ENCODE assay signal across 1 cellular context in the genomic region with DNA sequence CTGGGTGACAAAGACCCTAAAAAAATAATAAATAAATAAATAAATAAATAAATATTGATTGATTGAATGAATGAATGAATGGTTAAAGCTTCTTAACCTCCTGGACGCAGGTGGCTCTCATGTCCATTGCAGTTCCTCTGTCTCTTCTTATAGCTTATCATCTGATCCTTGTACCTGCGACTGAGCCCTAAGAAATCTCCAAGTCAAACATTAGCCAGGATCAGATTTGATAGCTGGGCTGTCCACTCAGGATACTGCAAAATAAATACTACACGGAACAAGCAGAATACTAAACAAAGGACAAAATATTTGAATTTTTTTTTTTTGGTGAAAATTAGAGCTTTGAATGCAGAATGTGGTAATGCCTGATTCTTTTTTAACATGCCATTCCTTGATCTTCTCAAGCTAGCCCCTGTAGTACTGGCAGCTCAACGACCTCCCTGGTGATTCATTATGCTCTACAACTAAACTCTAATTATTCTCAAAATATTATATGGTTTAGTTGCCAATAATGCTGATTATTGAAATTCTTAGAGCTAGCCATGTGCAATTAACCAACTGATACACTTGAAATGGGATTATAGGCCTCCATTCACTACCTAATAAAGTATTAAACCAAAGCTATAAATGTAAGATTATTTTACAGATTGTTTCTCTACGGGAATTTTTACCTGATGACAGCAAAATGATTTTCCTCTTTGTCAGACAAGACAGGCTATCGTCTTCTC.
TF ChIP-seq lines count a peak whose summit lies in the region.

No MANE protein-coding gene starts in this region.

TF ChIP-seq in HepG2, 621 proteins besides CTCF, POLR2A, EP300 and RAD21 (continued from another document):
- TF ChIP-seq, protein P1, sequence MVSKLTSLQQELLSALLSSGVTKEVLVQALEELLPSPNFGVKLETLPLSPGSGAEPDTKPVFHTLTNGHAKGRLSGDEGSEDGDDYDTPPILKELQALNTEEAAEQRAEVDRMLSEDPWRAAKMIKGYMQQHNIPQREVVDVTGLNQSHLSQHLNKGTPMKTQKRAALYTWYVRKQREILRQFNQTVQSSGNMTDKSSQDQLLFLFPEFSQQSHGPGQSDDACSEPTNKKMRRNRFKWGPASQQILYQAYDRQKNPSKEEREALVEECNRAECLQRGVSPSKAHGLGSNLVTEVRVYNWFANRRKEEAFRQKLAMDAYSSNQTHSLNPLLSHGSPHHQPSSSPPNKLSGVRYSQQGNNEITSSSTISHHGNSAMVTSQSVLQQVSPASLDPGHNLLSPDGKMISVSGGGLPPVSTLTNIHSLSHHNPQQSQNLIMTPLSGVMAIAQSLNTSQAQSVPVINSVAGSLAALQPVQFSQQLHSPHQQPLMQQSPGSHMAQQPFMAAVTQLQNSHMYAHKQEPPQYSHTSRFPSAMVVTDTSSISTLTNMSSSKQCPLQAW (CRISPR knock-in tag; IDR thresholded peaks at IDR 0.05), result no peak
- TF ChIP-seq PPARG (CRISPR knock-in tag; conservative IDR thresholded peaks at IDR 0.05), result no peak
- TF ChIP-seq, protein P2, sequence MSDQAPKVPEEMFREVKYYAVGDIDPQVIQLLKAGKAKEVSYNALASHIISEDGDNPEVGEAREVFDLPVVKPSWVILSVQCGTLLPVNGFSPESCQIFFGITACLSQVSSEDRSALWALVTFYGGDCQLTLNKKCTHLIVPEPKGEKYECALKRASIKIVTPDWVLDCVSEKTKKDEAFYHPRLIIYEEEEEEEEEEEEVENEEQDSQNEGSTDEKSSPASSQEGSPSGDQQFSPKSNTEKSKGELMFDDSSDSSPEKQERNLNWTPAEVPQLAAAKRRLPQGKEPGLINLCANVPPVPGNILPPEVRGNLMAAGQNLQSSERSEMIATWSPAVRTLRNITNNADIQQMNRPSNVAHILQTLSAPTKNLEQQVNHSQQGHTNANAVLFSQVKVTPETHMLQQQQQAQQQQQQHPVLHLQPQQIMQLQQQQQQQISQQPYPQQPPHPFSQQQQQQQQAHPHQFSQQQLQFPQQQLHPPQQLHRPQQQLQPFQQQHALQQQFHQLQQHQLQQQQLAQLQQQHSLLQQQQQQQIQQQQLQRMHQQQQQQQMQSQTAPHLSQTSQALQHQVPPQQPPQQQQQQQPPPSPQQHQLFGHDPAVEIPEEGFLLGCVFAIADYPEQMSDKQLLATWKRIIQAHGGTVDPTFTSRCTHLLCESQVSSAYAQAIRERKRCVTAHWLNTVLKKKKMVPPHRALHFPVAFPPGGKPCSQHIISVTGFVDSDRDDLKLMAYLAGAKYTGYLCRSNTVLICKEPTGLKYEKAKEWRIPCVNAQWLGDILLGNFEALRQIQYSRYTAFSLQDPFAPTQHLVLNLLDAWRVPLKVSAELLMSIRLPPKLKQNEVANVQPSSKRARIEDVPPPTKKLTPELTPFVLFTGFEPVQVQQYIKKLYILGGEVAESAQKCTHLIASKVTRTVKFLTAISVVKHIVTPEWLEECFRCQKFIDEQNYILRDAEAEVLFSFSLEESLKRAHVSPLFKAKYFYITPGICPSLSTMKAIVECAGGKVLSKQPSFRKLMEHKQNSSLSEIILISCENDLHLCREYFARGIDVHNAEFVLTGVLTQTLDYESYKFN (CRISPR knock-in tag; conservative IDR thresholded peaks at IDR 0.05), result 0 out of 2 replicates have a peak, but pooled peaks have one; percentile 51
- TF ChIP-seq TBP (CRISPR knock-in tag; IDR thresholded peaks at IDR 0.05), result no peak
- TF ChIP-seq ZNF567 (CRISPR knock-in tag; IDR thresholded peaks at IDR 0.05; ENCODE audit: borderline replicate concordance), result no peak
- TF ChIP-seq IKZF1 (IDR thresholded peaks at IDR 0.05), result no peak
- TF ChIP-seq SOX13 (IDR thresholded peaks at IDR 0.05), result no peak
- TF ChIP-seq SOX13 (CRISPR knock-in tag; conservative IDR thresholded peaks at IDR 0.05 in 1 of 2, IDR thresholded peaks at IDR 0.05 in 1 of 2), result no peak
- TF ChIP-seq ZNF12 (CRISPR knock-in tag; IDR thresholded peaks at IDR 0.05), result 0 out of 2 replicates have a peak, but pooled peaks have one; percentile 22
- no peak for TF ChIP-seq ZNF598 (CRISPR knock-in tag; IDR thresholded peaks at IDR 0.05; ENCODE audit: borderline replicate concordance)
- no peak for TF ChIP-seq CEBPG (CRISPR knock-in tag; IDR thresholded peaks at IDR 0.05)
- TF ChIP-seq ZNF720 (CRISPR knock-in tag; IDR thresholded peaks at IDR 0.05), result no peak
- TF ChIP-seq, protein P3, sequence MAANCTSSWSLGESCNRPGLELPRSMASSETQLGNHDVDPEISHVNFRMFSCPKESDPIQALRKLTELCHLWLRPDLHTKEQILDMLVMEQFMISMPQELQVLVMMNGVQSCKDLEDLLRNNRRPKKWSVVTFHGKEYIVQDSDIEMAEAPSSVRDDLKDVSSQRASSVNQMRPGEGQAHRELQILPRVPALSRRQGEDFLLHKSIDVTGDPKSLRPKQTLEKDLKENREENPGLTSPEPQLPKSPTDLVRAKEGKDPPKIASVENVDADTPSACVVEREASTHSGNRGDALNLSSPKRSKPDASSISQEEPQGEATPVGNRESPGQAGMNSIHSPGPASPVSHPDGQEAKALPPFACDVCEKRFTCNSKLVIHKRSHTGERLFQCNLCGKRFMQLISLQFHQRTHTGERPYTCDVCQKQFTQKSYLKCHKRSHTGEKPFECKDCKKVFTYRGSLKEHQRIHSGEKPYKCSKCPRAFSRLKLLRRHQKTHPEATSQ (CRISPR knock-in tag; IDR thresholded peaks at IDR 0.05; ENCODE audit: borderline replicate concordance), result no peak
